In genomic region chr7:43700059-43700501, GRCh38 we compare ENCODE assay signal across 8 cellular contexts. TPM values are rescaled to one million over a fixed set of nuclear protein-coding genes. Genes with fewer than 3 reads are reported as not detected.
DNase-seq lines count a peak whose midpoint lies in the region; ATAC-seq and TF ChIP-seq lines count a peak whose summit lies in the region.

No MANE protein-coding gene starts in this region.

- TF ChIP-seq POLR2A in Peyer's patch (IDR thresholded peaks at IDR 0.05): no peak

- no peaks in the 10 kb centered on the region for H3K9me3 Mint-ChIP-seq in endothelial cell (ENCODE audit: unreplicated experiment)
- no peaks in the 10 kb centered on the region for H3K9me3 Mint-ChIP-seq in natural killer cell

- no peaks in the 10 kb centered on the region for H3K4me1 Mint-ChIP-seq in endothelial cell (ENCODE audit: unreplicated experiment)
- H3K4me1 Mint-ChIP-seq in natural killer cell: peaks cover 29 to 31% of the 10 kb centered on the region in 2 donors

- DNase-seq in NCI-H524 (lab: John Stamatoyannopoulos, UW) (peak; percentile 1 to 49), NCI-H524 treated with DMSO at 0.1 percent for 48 hours (lab: John Stamatoyannopoulos, UW) (no peak), KBM-7 (peak; percentile 70), Peyer's patch (no peak), endothelial cell (ENCODE audit: low spot score) (no peak), natural killer cell (no peak)

- H3K27ac Mint-ChIP-seq in endothelial cell (ENCODE audit: unreplicated experiment) (no peak overlapping the region), natural killer cell (peak overlapping the region; percentile 54 to 63)

- no peaks in the 10 kb centered on the region for H3K27me3 ChIP-seq in Peyer's patch

- H3K27me3 Mint-ChIP-seq in endothelial cell (ENCODE audit: unreplicated experiment): no peaks in the 10 kb centered on the region
- H3K27me3 Mint-ChIP-seq in natural killer cell (ENCODE audit: low read depth in 2 of 2): no peaks in the 10 kb centered on the region

- peak; percentile 70 to 94 (median 84) for ATAC-seq in natural killer cell
- ATAC-seq in HG02588 (IDR thresholded peaks at IDR 0.05; ENCODE audit: unreplicated experiment): no peak
- ATAC-seq in HG03354 (IDR thresholded peaks at IDR 0.05; ENCODE audit: poor library complexity, severe bottlenecking, unreplicated experiment): no peak

- H3K4me1 ChIP-seq in Peyer's patch: no peaks in the 10 kb centered on the region

- TF ChIP-seq CTCF in Peyer's patch (IDR thresholded peaks at IDR 0.05) (peak; percentile 36 to 88 (median 79)), endothelial cell (IDR thresholded peaks at IDR 0.05; ENCODE audit: unreplicated experiment) (peak; percentile 56), natural killer cell (IDR thresholded peaks at IDR 0.05) (peak; percentile 79)

- intact Hi-C loops in natural killer cell (cut with micrococcal nuclease): loop anchor here (1.0 to 2.0 kb wide), 4 partner anchors 21 to 139 kb away; no protein-coding TSS in a partner anchor

- peak overlapping the region in 1 of 4 donors; percentile 44 for H3K27ac ChIP-seq in Peyer's patch

- H3K36me3 ChIP-seq in Peyer's patch: no peaks in the 10 kb centered on the region

- in situ Hi-C loops in KBM-7 (cut with MboI; ENCODE audit: low pct_unique_long_range_greater_than_20kb, low sequenced_read_pairs): no loop called here

- H3K4me3 Mint-ChIP-seq in endothelial cell (ENCODE audit: unreplicated experiment): no peak overlapping the region
- H3K4me3 Mint-ChIP-seq in natural killer cell: peak overlapping the region; percentile 32

- no peaks in the 10 kb centered on the region for H3K9me3 ChIP-seq in Peyer's patch

- no peak overlapping the region for H3K4me3 ChIP-seq in Peyer's patch

- H3K36me3 Mint-ChIP-seq in endothelial cell (ENCODE audit: low read depth, unreplicated experiment) (peaks cover 6% of the 10 kb centered on the region), natural killer cell (no peaks in the 10 kb centered on the region)

RNA-seq across cellular contexts. Expression of gene COA1, which starts 29.2 kb away (rescaled TPM):
- total RNA-seq in Peyer's patch (10 to 100 TPM; 34.0 to 84.2 (median 54.4) TPM), endothelial cell (ENCODE audit: unreplicated experiment) (55.5 TPM), natural killer cell (10 to 100 TPM; 55.0 to 85.3 (median 69.5) TPM)

RNA-seq across cellular contexts. Expression of gene BLVRA, which starts 58.4 kb away (rescaled TPM):
- 10 to 100 TPM in 3 of 4 donors, 1 to 10 TPM in 1; 2.8 to 38.8 (median 11.5) TPM for total RNA-seq in Peyer's patch
- total RNA-seq in endothelial cell (ENCODE audit: unreplicated experiment): 18.2 TPM
- 10 to 100 TPM; 19.8 to 25.6 (median 20.9) TPM for total RNA-seq in natural killer cell

Comparison
In these comparisons a context has a peak if more than half of its experiments do, and no peak if none do; other contexts are left out.
1. DNase-seq: peak in NCI-H524 (2 of 2) and KBM-7 (single experiment); none in NCI-H524 treated with DMSO at 0.1 percent for 48 hours (single experiment), Peyer's patch (0 of 3), endothelial cell (single experiment) and natural killer cell (single experiment).
2. ATAC-seq: peak in natural killer cell (3 of 3); none in HG02588 (single experiment) and HG03354 (single experiment).
3. Peak in every context shown above with its lines, with median percentiles within 50 percentile points of each other: CTCF ChIP-seq.